In genomic region chr1:232271991-232272589, GRCh38 we compare ENCODE assay signal across 20 cellular contexts.
DNase-seq lines count a peak whose midpoint lies in the region; ATAC-seq, FAIRE-seq and TF ChIP-seq lines count a peak whose summit lies in the region.
"Had no signal": no experiment of that assay in that cellular context is flagged by ENCODE, and none has a peak within 500 bp of the region (broad histone marks: within the 10 kb centered on the region; RNA-seq: fewer than 3 reads in every experiment).

No MANE protein-coding gene starts in this region.

- H3K4me3 ChIP-seq in heart left ventricle (no peak overlapping the region), WERI-Rb-1 (ENCODE audit: low read depth, low read length) (no peak overlapping the region)
- H3K4me3 ChIP-seq: coronary artery, ovary had no signal

- TF ChIP-seq CTCF in WTC11 (IDR thresholded peaks at IDR 0.05) (no peak), heart left ventricle (IDR thresholded peaks at IDR 0.05) (no peak), WERI-Rb-1 (IDR thresholded peaks at IDR 0.05; ENCODE audit: low read depth, low read length) (no peak), chondrocyte (IDR thresholded peaks at IDR 0.05) (no peak)

- H3K4me3 Mint-ChIP-seq in WTC11, result no peak overlapping the region
- no peak overlapping the region for H3K4me3 Mint-ChIP-seq in chondrocyte (ENCODE audit: unreplicated experiment)
- H3K4me3 Mint-ChIP-seq: activated CD4-positive, alpha-beta memory T cell treated with anti-CD3 and anti-CD28 coated beads for 36 hours; stimulated activated naive B cell treated with anti-CD40 and anti-IgM and Interleukin-4, amounts not matched to agents 10 μg/mL and 1 μg/mL and 100 μg/mL, for 72 hours; type B pancreatic cell had no signal

- H3K36me3 ChIP-seq in heart left ventricle (no peaks in the 10 kb centered on the region), WERI-Rb-1 (no peaks in the 10 kb centered on the region)
- H3K36me3 ChIP-seq: ovary had no signal

- H3K4me1 Mint-ChIP-seq in WTC11 (peaks cover 18% of the 10 kb centered on the region), chondrocyte (ENCODE audit: low read depth) (no peaks in the 10 kb centered on the region)
- H3K4me1 Mint-ChIP-seq: stimulated activated naive B cell treated with anti-CD40 and anti-IgM and Interleukin-4, amounts not matched to agents 10 μg/mL and 1 μg/mL and 100 μg/mL, for 72 hours had no signal

- no peaks in the 10 kb centered on the region for H3K27me3 ChIP-seq in heart left ventricle
- peaks cover 93% of the 10 kb centered on the region for H3K27me3 ChIP-seq in WERI-Rb-1 (ENCODE audit: insufficient read depth, low read depth, severe bottlenecking)
- H3K27me3 ChIP-seq: ovary had no signal

- FAIRE-seq in urothelium cell line (lab: Jason Lieb, UNC), result no peak
- FAIRE-seq: HepG2, TTC549 had no signal

- no peaks in the 10 kb centered on the region for H3K36me3 Mint-ChIP-seq in WTC11
- no peaks in the 10 kb centered on the region for H3K36me3 Mint-ChIP-seq in chondrocyte (ENCODE audit: low read depth)
- H3K36me3 Mint-ChIP-seq: activated CD4-positive, alpha-beta memory T cell treated with anti-CD3 and anti-CD28 coated beads for 36 hours; stimulated activated naive B cell treated with anti-CD40 and anti-IgM and Interleukin-4, amounts not matched to agents 10 μg/mL and 1 μg/mL and 100 μg/mL, for 72 hours; type B pancreatic cell had no signal

- intact Hi-C loops in Right ventricle myocardium superior (cut with DNase I), result no loop called here
- intact Hi-C loops in cardiac septum (cut with DNase I), result no loop called here
- intact Hi-C loops in heart left ventricle (cut with DNase I), result no loop called here

- H3K9me3 ChIP-seq in heart left ventricle (no peaks in the 10 kb centered on the region), WERI-Rb-1 (ENCODE audit: severe bottlenecking) (no peaks in the 10 kb centered on the region)
- H3K9me3 ChIP-seq: ovary had no signal

- no peak for TF ChIP-seq POLR2A in heart left ventricle (IDR thresholded peaks at IDR 0.05)

- peaks cover 0 to 7% (median 0%) of the 10 kb centered on the region in 12 donors for H3K4me1 ChIP-seq in heart left ventricle

- ATAC-seq in Right ventricle myocardium superior (ENCODE audit: poor library complexity), result peak; percentile 64
- peak; percentile 55 for ATAC-seq in WTC11
- ATAC-seq in heart left ventricle, result peak; percentile 55 to 87 (median 70)
- ATAC-seq: HepG2; stimulated activated naive B cell treated with anti-CD40 and anti-IgM and Interleukin-4, amounts not matched to agents 10 μg/mL and 1 μg/mL and 100 μg/mL, for 72 hours had no signal

- H3K27ac ChIP-seq in heart left ventricle (peak overlapping the region in 1 of 12 donors; percentile 37), WERI-Rb-1 (no peak overlapping the region)
- H3K27ac ChIP-seq: coronary artery, ovary had no signal

- H3K27ac Mint-ChIP-seq in WTC11 (no peak overlapping the region), chondrocyte (ENCODE audit: unreplicated experiment) (no peak overlapping the region)
- H3K27ac Mint-ChIP-seq: activated CD4-positive, alpha-beta memory T cell treated with anti-CD3 and anti-CD28 coated beads for 36 hours; stimulated activated naive B cell treated with anti-CD40 and anti-IgM and Interleukin-4, amounts not matched to agents 10 μg/mL and 1 μg/mL and 100 μg/mL, for 72 hours; type B pancreatic cell had no signal

- DNase-seq in Right ventricle myocardium superior, result no peak
- DNase-seq in cardiac septum (ENCODE audit: low spot score), result no peak
- no peak for DNase-seq in WTC11 (ENCODE audit: low spot score)
- DNase-seq in heart left ventricle, result peak in 2 of 5 donors; percentile 30 to 39
- peak; percentile 44 for DNase-seq in urothelium cell line (ENCODE audit: low spot score)
- DNase-seq in WERI-Rb-1, result no peak
- no peak for DNase-seq in NCI-H82 treated with DMSO at 0.1 percent for 48 hours (lab: John Stamatoyannopoulos, UW; ENCODE audit: unreplicated experiment)
- no peak for DNase-seq in chondrocyte (ENCODE audit: low spot score)
- DNase-seq: 8988T; activated CD4-positive, alpha-beta memory T cell treated with anti-CD3 and anti-CD28 coated beads for 36 hours; activated T-cell treated with anti-CD3 and anti-CD28 coated beads, Interleukin-2, amount 50 U/mL, for 48 hours; GOT3; NCI-H1048; NK-92 treated with Interleukin-12 subunit alpha and Interleukin-12 subunit beta, amount 100 ng/mL, for 24 hours; ovary; stimulated activated naive B cell treated with anti-CD40 and anti-IgM and Interleukin-4, amounts not matched to agents 10 μg/mL and 1 μg/mL and 100 μg/mL, for 72 hours had no signal

- POLR2A ChIA-PET in WTC11 (lab: Charles Lee), result no interaction called here

- CTCF ChIA-PET in WTC11 (lab: Charles Lee), result interaction anchor here (1.1 kb wide), 1 partner anchor 61 kb away, joined by 3 read pairs; no protein-coding TSS in a partner anchor

- H3K27me3 Mint-ChIP-seq in WTC11 (ENCODE audit: low read depth), result peaks cover 26% of the 10 kb centered on the region
- H3K27me3 Mint-ChIP-seq in chondrocyte (ENCODE audit: low read depth), result peaks cover 2% of the 10 kb centered on the region

- 77 to 85% (median 81%) methylated on average over 5 to 10 of the region's 10 CpGs for WGBS in heart left ventricle, 4 donors

- H3K9me3 Mint-ChIP-seq in WTC11, result no peaks in the 10 kb centered on the region
- no peaks in the 10 kb centered on the region for H3K9me3 Mint-ChIP-seq in chondrocyte (ENCODE audit: low read depth)
- H3K9me3 Mint-ChIP-seq: activated CD4-positive, alpha-beta memory T cell treated with anti-CD3 and anti-CD28 coated beads for 36 hours; type B pancreatic cell had no signal

TF ChIP-seq in WTC11, 78 proteins besides CTCF, POLR2A, EP300 and RAD21:
- TF ChIP-seq ZSCAN18 (CRISPR knock-in tag; IDR thresholded peaks at IDR 0.05), result no peak
- no peak for TF ChIP-seq ZNF317 (CRISPR knock-in tag; IDR thresholded peaks at IDR 0.05; ENCODE audit: borderline replicate concordance, low read depth)
- TF ChIP-seq, protein P1, sequence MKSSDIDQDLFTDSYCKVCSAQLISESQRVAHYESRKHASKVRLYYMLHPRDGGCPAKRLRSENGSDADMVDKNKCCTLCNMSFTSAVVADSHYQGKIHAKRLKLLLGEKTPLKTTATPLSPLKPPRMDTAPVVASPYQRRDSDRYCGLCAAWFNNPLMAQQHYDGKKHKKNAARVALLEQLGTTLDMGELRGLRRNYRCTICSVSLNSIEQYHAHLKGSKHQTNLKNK (CRISPR knock-in tag; IDR thresholded peaks at IDR 0.05), result no peak
- no peak for TF ChIP-seq ZNF232 (CRISPR knock-in tag; IDR thresholded peaks at IDR 0.05)
- no peak for TF ChIP-seq EMX1 (CRISPR knock-in tag; IDR thresholded peaks at IDR 0.05)
- TF ChIP-seq, protein P2, sequence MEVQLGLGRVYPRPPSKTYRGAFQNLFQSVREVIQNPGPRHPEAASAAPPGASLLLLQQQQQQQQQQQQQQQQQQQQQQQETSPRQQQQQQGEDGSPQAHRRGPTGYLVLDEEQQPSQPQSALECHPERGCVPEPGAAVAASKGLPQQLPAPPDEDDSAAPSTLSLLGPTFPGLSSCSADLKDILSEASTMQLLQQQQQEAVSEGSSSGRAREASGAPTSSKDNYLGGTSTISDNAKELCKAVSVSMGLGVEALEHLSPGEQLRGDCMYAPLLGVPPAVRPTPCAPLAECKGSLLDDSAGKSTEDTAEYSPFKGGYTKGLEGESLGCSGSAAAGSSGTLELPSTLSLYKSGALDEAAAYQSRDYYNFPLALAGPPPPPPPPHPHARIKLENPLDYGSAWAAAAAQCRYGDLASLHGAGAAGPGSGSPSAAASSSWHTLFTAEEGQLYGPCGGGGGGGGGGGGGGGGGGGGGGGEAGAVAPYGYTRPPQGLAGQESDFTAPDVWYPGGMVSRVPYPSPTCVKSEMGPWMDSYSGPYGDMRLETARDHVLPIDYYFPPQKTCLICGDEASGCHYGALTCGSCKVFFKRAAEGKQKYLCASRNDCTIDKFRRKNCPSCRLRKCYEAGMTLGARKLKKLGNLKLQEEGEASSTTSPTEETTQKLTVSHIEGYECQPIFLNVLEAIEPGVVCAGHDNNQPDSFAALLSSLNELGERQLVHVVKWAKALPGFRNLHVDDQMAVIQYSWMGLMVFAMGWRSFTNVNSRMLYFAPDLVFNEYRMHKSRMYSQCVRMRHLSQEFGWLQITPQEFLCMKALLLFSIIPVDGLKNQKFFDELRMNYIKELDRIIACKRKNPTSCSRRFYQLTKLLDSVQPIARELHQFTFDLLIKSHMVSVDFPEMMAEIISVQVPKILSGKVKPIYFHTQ (CRISPR knock-in tag; IDR thresholded peaks at IDR 0.05), result no peak
- no peak for TF ChIP-seq SOX15 (CRISPR knock-in tag; IDR thresholded peaks at IDR 0.05)
- no peak for TF ChIP-seq TEAD4 (CRISPR knock-in tag; IDR thresholded peaks at IDR 0.05)
- no peak for TF ChIP-seq JAZF1 (CRISPR knock-in tag; IDR thresholded peaks at IDR 0.05)
- no peak for TF ChIP-seq STAT6 (CRISPR knock-in tag; conservative IDR thresholded peaks at IDR 0.05; ENCODE audit: low read depth)
- no peak for TF ChIP-seq JUN (CRISPR knock-in tag; IDR thresholded peaks at IDR 0.05)
TF ChIP-seq in WTC11: peak in this region for 0.
